10 cellular contexts compared by ENCODE assay signal in the genomic region with DNA sequence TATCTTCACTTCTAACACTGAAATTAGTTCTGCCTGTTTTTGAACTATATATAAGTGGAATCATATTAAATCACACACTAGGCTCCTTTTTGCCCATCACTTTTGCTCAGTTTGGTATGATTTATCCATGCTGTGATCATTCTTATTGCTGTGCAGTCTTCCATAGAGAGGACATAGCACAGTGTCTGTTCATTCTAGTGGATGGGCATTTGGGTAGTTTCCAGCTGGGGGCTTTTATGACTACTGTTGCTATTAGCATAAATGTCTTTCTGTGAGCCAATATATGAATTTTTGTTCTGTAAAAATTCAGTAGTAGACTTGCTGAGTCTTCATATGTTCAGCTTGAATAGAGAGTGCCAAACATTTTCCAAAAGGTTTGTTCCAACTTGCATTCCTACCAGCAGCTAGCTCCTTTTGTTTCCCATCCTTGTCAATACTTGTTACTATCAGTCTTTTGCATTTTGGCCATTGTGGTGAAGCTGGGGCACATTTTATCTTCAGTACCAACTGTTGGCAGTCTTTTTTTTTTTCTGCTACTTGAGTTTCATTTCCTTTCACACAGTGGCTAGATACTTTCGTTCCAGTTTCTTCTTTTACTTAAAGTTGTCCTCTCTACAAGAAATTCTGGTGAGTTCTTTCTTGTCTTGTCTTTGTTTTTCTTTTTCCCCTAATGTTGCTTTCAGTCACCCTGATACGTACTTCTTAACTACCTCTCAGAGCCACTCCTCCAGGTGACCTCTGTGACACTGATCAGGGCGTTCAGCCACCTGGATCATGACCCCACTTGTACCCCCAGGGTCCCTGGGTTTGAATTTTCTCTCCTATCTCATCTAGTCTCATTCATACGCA.
DNase-seq lines count a peak whose midpoint lies in the region; ATAC-seq and TF ChIP-seq lines count a peak whose summit lies in the region.
"Had no signal": no experiment of that assay in that cellular context is flagged by ENCODE, and none has a peak within 500 bp of the region (broad histone marks: within the 10 kb centered on the region; RNA-seq: fewer than 3 reads in every experiment).

No MANE protein-coding gene starts in this region.

- H4K8ac ChIP-seq in H9 (replicated peaks; ENCODE audit: insufficient read length, low read depth, low read length) (no peak overlapping the region), mesendoderm (ENCODE audit: low read depth, low read length) (no peak overlapping the region)

- no peak overlapping the region for H3K18ac ChIP-seq in H9 (ENCODE audit: insufficient read length, low read depth, low read length)
- H3K18ac ChIP-seq in mesendoderm (ENCODE audit: low read length): no peak overlapping the region

- TF ChIP-seq CTCF in KMS-11 (conservative IDR thresholded peaks at IDR 0.05; ENCODE audit: low read depth, low read length) (no peak), foreskin keratinocyte (conservative IDR thresholded peaks at IDR 0.05) (no peak), H9 (conservative IDR thresholded peaks at IDR 0.05) (no peak)

- peak overlapping the region; percentile 66 for H3K4me2 ChIP-seq in KMS-11
- H3K4me2 ChIP-seq in H9 (ENCODE audit: insufficient read depth, insufficient read length, low read length): no peak overlapping the region
- no peak overlapping the region for H3K4me2 ChIP-seq in mesendoderm (ENCODE audit: low read length)

- H3K27ac ChIP-seq in KMS-11 (peak overlapping the region; percentile 62), foreskin keratinocyte (no peak overlapping the region), H9 (ENCODE audit: insufficient read length, low read depth, low read length) (no peak overlapping the region), mesendoderm (ENCODE audit: low read depth, low read length) (no peak overlapping the region)

- H3K4me1 ChIP-seq in KMS-11 (ENCODE audit: low read depth, poor library complexity, severe bottlenecking) (peaks cover 80% of the 10 kb centered on the region), foreskin keratinocyte (peaks cover 13% of the 10 kb centered on the region), H9 (ENCODE audit: insufficient read depth, low read length) (no peaks in the 10 kb centered on the region), mesendoderm (ENCODE audit: control insufficient read depth, low read depth, low read length) (no peaks in the 10 kb centered on the region)

- no peak overlapping the region for H4K91ac ChIP-seq in H9 (ENCODE audit: insufficient read length, low read depth, low read length)

- H3K23ac ChIP-seq in H9 (ENCODE audit: insufficient read length, low read depth, low read length) (no peak overlapping the region), mesendoderm (ENCODE audit: low read length) (no peak overlapping the region)

- H3K36me3 ChIP-seq in KMS-11 (ENCODE audit: insufficient read depth) (no peaks in the 10 kb centered on the region), mesendoderm (ENCODE audit: control insufficient read depth, insufficient read depth, low read length) (no peaks in the 10 kb centered on the region)

- H2BK5ac ChIP-seq in H9 (ENCODE audit: insufficient read length, low read length) (no peak overlapping the region), mesendoderm (ENCODE audit: low read length) (no peak overlapping the region)

- H3K79me2 ChIP-seq in KMS-11 (ENCODE audit: insufficient read depth, low read depth): no peaks in the 10 kb centered on the region
- H3K79me2 ChIP-seq in H9 (ENCODE audit: insufficient read depth, low read length): no peaks in the 10 kb centered on the region
- H3K79me2 ChIP-seq in mesendoderm (ENCODE audit: control insufficient read depth, insufficient read depth, low read length): no peaks in the 10 kb centered on the region

- no peak overlapping the region for H2BK20ac ChIP-seq in H9 (ENCODE audit: low read depth, low read length, poor library complexity, severe bottlenecking)

- no peaks in the 10 kb centered on the region for H3K36me3 Mint-ChIP-seq in H9 (ENCODE audit: insufficient read depth in 1 of 3, low read depth in 3 of 3)

- no peak overlapping the region for H2BK120ac ChIP-seq in H9 (ENCODE audit: low read depth, low read length, poor library complexity, severe bottlenecking)
- H2BK120ac ChIP-seq in mesendoderm (ENCODE audit: low read depth, low read length): no peak overlapping the region

- no peak overlapping the region for H3T11ph ChIP-seq in H9 (ENCODE audit: low read length)

- WGBS in H9 (ENCODE audit: extremely low coverage, insufficient read length, low lambda C conversion rate): no CpG with 5 or more reads among the region's 4 CpGs
- WGBS in mesendoderm (ENCODE audit: extremely low coverage, insufficient coverage, low lambda C conversion rate): no CpG with 5 or more reads among the region's 4 CpGs

- H3K56ac ChIP-seq in H9 (ENCODE audit: insufficient read length, low read depth, low read length) (no peak overlapping the region), mesendoderm (ENCODE audit: low read length) (no peak overlapping the region)

- H3K23me2 ChIP-seq in H9 (ENCODE audit: insufficient read length, low read depth, low read length, poor library complexity, severe bottlenecking): no peaks in the 10 kb centered on the region

- no peak overlapping the region for H3K4me3 Mint-ChIP-seq in H9

- H3K27ac Mint-ChIP-seq in H9: no peak overlapping the region; a peak in 1 of 7 replicates

- ATAC-seq in GM18873 (IDR thresholded peaks at IDR 0.05; ENCODE audit: low FRiP score, unreplicated experiment): peak; percentile 81
- ATAC-seq in GM21825 (IDR thresholded peaks at IDR 0.05; ENCODE audit: unreplicated experiment): peak; percentile 87
- ATAC-seq in foreskin keratinocyte: no peak

- H3K4me1 Mint-ChIP-seq in H9: peaks cover 0 to 4% of the 10 kb centered on the region in 2 experiments; a peak in 1 of 4 replicates

- peaks cover 1% of the 10 kb centered on the region; the same call in 1 of the 2 replicates for H3K27me3 Mint-ChIP-seq in H9 (ENCODE audit: low read depth)

- H3K4ac ChIP-seq in H9 (ENCODE audit: low read depth, low read length) (no peak overlapping the region), mesendoderm (ENCODE audit: low read depth, low read length) (no peak overlapping the region)

- H3K79me1 ChIP-seq in H9 (ENCODE audit: insufficient read depth, low read depth, low read length, poor library complexity, severe bottlenecking) (no peaks in the 10 kb centered on the region), mesendoderm (ENCODE audit: low read length) (no peaks in the 10 kb centered on the region)

- no peak overlapping the region for H3K14ac ChIP-seq in H9 (ENCODE audit: insufficient read depth, low read length)

- H3K9ac ChIP-seq in KMS-11 (no peak overlapping the region; the same call in 1 of the 2 replicates), H9 (ENCODE audit: extremely low read depth, insufficient read length, low read length) (no peak overlapping the region), mesendoderm (ENCODE audit: low read length) (no peak overlapping the region)

- no peak overlapping the region for H4K5ac ChIP-seq in H9 (ENCODE audit: insufficient read length, low read depth, low read length)
- no peak overlapping the region for H4K5ac ChIP-seq in mesendoderm (ENCODE audit: low read length)

- peak; percentile 23 to 52 for DNase-seq in foreskin keratinocyte
- DNase-seq in H9: no peak
- no peak for DNase-seq in amniotic stem cell (lab: John Stamatoyannopoulos, UW)
- no peak for DNase-seq in mesendoderm
- DNase-seq in DMS153 (lab: John Stamatoyannopoulos, UW): no peak
- DNase-seq: HCEC 1CT had no signal

- H3K9me3 ChIP-seq in H9 (ENCODE audit: control insufficient read depth, low read depth, low read length): no peaks in the 10 kb centered on the region

- H3K27me3 ChIP-seq in KMS-11 (ENCODE audit: insufficient read depth, low read depth) (no peaks in the 10 kb centered on the region), foreskin keratinocyte (no peaks in the 10 kb centered on the region), H9 (ENCODE audit: insufficient read depth, low read length) (no peaks in the 10 kb centered on the region), mesendoderm (ENCODE audit: insufficient read depth, low read length, poor library complexity) (no peaks in the 10 kb centered on the region)

- H2AK5ac ChIP-seq in H9 (ENCODE audit: insufficient read length, low read length) (no peak overlapping the region), mesendoderm (ENCODE audit: low read length) (no peak overlapping the region)

- H3K4me3 ChIP-seq in KMS-11 (IDR thresholded peaks at IDR 0.05; ENCODE audit: insufficient read depth, low read depth, low read length): peak overlapping the region; percentile 23
- no peak overlapping the region for H3K4me3 ChIP-seq in mesendoderm (ENCODE audit: low read length)
- H3K4me3 ChIP-seq: lung had no signal

- H2AFZ ChIP-seq in KMS-11 (ENCODE audit: low read depth): no peak overlapping the region
- no peak overlapping the region for H2AFZ ChIP-seq in H9 (ENCODE audit: low read length)

- no peak overlapping the region for H2BK12ac ChIP-seq in H9 (ENCODE audit: insufficient read length, low read depth, low read length)

- no peaks in the 10 kb centered on the region for H3K9me3 Mint-ChIP-seq in H9

- H4K20me1 ChIP-seq in KMS-11 (ENCODE audit: insufficient read depth): no peaks in the 10 kb centered on the region
- no peaks in the 10 kb centered on the region for H4K20me1 ChIP-seq in H9 (ENCODE audit: control insufficient read depth, insufficient read depth, insufficient read length)

- H2BK15ac ChIP-seq in H9 (ENCODE audit: low read depth, low read length) (no peak overlapping the region), mesendoderm (replicated peaks; ENCODE audit: low read depth) (no peak overlapping the region)

Comparison
In these comparisons a context has a peak if more than half of its experiments do, and no peak if none do; other contexts are left out.
1. DNase-seq: peak in foreskin keratinocyte (2 of 2); none in H9 (single experiment), amniotic stem cell (single experiment), mesendoderm (single experiment) and DMS153 (single experiment).